In the genomic region with DNA sequence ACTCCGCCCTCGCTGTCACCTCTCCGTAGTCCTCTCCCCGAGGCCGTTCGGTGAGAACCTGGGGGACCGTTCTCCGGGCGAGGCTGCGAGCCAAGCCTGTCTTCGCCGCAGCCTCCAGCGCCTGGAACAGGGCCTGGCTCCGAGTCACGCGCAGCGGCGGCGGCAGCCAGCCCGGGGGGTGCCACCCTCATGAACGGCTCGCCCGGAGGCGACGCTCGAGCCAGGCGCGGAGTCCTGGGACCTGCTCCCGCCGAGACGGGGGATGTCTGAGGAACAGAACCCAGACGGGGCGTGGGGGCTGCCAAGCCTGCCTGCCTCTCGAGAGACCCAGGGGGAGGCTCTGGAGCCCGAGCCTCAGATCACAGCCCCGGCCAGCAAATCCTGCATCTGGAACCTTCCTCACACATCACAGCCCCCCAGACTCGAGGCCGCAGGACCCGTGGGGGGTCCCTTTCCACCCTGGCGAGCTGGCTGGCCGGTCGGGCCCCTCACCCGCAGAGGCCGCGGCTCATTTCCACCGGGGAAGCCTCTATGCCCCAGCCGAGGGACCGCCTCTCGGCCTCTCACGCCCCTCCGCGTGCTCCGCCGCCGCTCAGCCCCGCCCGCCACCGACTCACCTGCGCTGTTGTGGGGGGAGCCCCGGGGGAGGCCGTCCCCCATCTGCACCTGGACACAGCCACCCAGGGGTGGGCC, we compare ENCODE assay signal across 8 cellular contexts. TPM values are rescaled to one million over a fixed set of nuclear protein-coding genes. Genes with fewer than 3 reads are reported as not detected.
DNase-seq lines count a peak whose midpoint lies in the region; ATAC-seq and TF ChIP-seq lines count a peak whose summit lies in the region.

No MANE protein-coding gene starts in this region.

- H3K4me1 Mint-ChIP-seq in CD14-positive monocyte (peaks cover 32% of the 10 kb centered on the region), endodermal cell (peaks cover 5% of the 10 kb centered on the region)
- peaks cover 4 to 28% (median 25%) of the 10 kb centered on the region in 7 donors for H3K4me1 Mint-ChIP-seq in naive thymus-derived CD4-positive, alpha-beta T cell

- H3K9me3 Mint-ChIP-seq in CD14-positive monocyte: peaks cover 0 to 28% (median 11%) of the 10 kb centered on the region in 7 donors
- no peaks in the 10 kb centered on the region for H3K9me3 Mint-ChIP-seq in endodermal cell
- peaks cover 0 to 2% (median 0%) of the 10 kb centered on the region in 11 donors for H3K9me3 Mint-ChIP-seq in naive thymus-derived CD4-positive, alpha-beta T cell

- peak; percentile 33; the same call in 2 of the 3 replicates for ATAC-seq in SK-N-SH treated with all-trans-retinoic acid at 6 μM for 48 hours
- ATAC-seq in naive thymus-derived CD4-positive, alpha-beta T cell: peak; percentile 47
- ATAC-seq in HG03457 (IDR thresholded peaks at IDR 0.05; ENCODE audit: unreplicated experiment): no peak
- ATAC-seq in GM18909 (IDR thresholded peaks at IDR 0.05; ENCODE audit: poor library complexity, unreplicated experiment): no peak

- H3K27me3 ChIP-seq in endodermal cell (ENCODE audit: control insufficient read depth, insufficient read depth, low read length, poor library complexity, severe bottlenecking) (peaks cover 73% of the 10 kb centered on the region), uterus (peaks cover 12 to 42% of the 10 kb centered on the region in 2 donors)
- H3K27me3 ChIP-seq in naive thymus-derived CD4-positive, alpha-beta T cell (ENCODE audit: control insufficient read depth in 2 of 2, insufficient read depth in 2 of 2, low read length in 2 of 2): peaks cover 7 to 17% of the 10 kb centered on the region in 2 donors

- CTCF ChIA-PET in naive thymus-derived CD4-positive, alpha-beta T cell (lab: Charles Lee): no interaction called here

- POLR2A ChIA-PET in naive thymus-derived CD4-positive, alpha-beta T cell (lab: Charles Lee): no interaction called here

- intact Hi-C loops in CD14-positive monocyte (cut with micrococcal nuclease): no loop called here
- intact Hi-C loops in naive thymus-derived CD4-positive, alpha-beta T cell (cut with micrococcal nuclease): loop anchor here (2.0 kb wide), 2 partner anchors 14 to 30 kb away; no protein-coding TSS in a partner anchor
- intact Hi-C loops in uterus (cut with DNase I; ENCODE audit: low total_unique reads): no loop called here

- H3K9ac ChIP-seq in endodermal cell (ENCODE audit: extremely low read depth, low read length, poor library complexity, severe bottlenecking): no peak overlapping the region

- 9 to 13% methylated on average over 28 to 61 of the region's 61 CpGs for WGBS in endodermal cell (ENCODE audit: insufficient coverage in 1 of 2, insufficient read length in 1 of 2), 2 experiments

- no peaks in the 10 kb centered on the region for H3K36me3 ChIP-seq in endodermal cell (ENCODE audit: control insufficient read depth, insufficient read depth, low read length)
- peaks cover 0 to 2% (median 0%) of the 10 kb centered on the region in 3 experiments for H3K36me3 ChIP-seq in naive thymus-derived CD4-positive, alpha-beta T cell (ENCODE audit: control insufficient read depth in 2 of 3, insufficient read depth in 3 of 3, low read length in 3 of 3)
- no peaks in the 10 kb centered on the region for H3K36me3 ChIP-seq in uterus

- H3K27me3 Mint-ChIP-seq in CD14-positive monocyte (ENCODE audit: low read depth in 3 of 3) (peaks cover 49 to 66% (median 56%) of the 10 kb centered on the region in 3 donors), endodermal cell (ENCODE audit: insufficient read depth) (peaks cover 60% of the 10 kb centered on the region)
- H3K27me3 Mint-ChIP-seq in naive thymus-derived CD4-positive, alpha-beta T cell: peaks cover 25 to 49% (median 31%) of the 10 kb centered on the region in 5 donors

- H3K4me3 Mint-ChIP-seq in CD14-positive monocyte (peak overlapping the region; percentile 61 to 82), endodermal cell (no peak overlapping the region)
- H3K4me3 Mint-ChIP-seq in naive thymus-derived CD4-positive, alpha-beta T cell: peak overlapping the region in 7 of 10 donors; percentile 50 to 85 (median 73)

- no peak overlapping the region for H3K27ac Mint-ChIP-seq in CD14-positive monocyte
- no peak overlapping the region for H3K27ac Mint-ChIP-seq in endodermal cell
- no peak overlapping the region for H3K27ac Mint-ChIP-seq in naive thymus-derived CD4-positive, alpha-beta T cell

- TF ChIP-seq POLR2A in uterus (IDR thresholded peaks at IDR 0.05): no peak

- TF ChIP-seq CTCF in CD14-positive monocyte (IDR thresholded peaks at IDR 0.05) (no peak), endodermal cell (conservative IDR thresholded peaks at IDR 0.05) (no peak), uterus (IDR thresholded peaks at IDR 0.05) (no peak)

- H3K9me3 ChIP-seq in endodermal cell (ENCODE audit: control insufficient read depth, low read length) (no peaks in the 10 kb centered on the region), uterus (no peaks in the 10 kb centered on the region)
- no peaks in the 10 kb centered on the region for H3K9me3 ChIP-seq in naive thymus-derived CD4-positive, alpha-beta T cell (ENCODE audit: control insufficient read depth in 2 of 3, low read length in 3 of 3)

- H3K4me1 ChIP-seq in endodermal cell (ENCODE audit: control insufficient read depth, insufficient read depth, low read length) (peaks cover 5% of the 10 kb centered on the region), uterus (peaks cover 0 to 31% of the 10 kb centered on the region in 2 donors)
- H3K4me1 ChIP-seq in naive thymus-derived CD4-positive, alpha-beta T cell (ENCODE audit: control insufficient read depth in 2 of 2, insufficient read depth in 2 of 2, low read length in 2 of 2): peaks cover 19 to 20% of the 10 kb centered on the region in 2 donors

- no peak for DNase-seq in CD14-positive monocyte (ENCODE audit: low spot score)
- DNase-seq in endodermal cell: peak; percentile 64
- DNase-seq in naive thymus-derived CD4-positive, alpha-beta T cell: peak in 6 of 9 donors; percentile 31 to 44 (median 35)
- no peak for DNase-seq in uterus
- no peak for DNase-seq in HK-2 (ENCODE audit: unreplicated experiment)

- H3K36me3 Mint-ChIP-seq in CD14-positive monocyte (peaks cover 18 to 21% of the 10 kb centered on the region in 2 donors), endodermal cell (ENCODE audit: low read depth) (peaks cover 8% of the 10 kb centered on the region)
- peaks cover 0 to 7% (median 0%) of the 10 kb centered on the region in 5 donors for H3K36me3 Mint-ChIP-seq in naive thymus-derived CD4-positive, alpha-beta T cell

- H3K27ac ChIP-seq in endodermal cell (ENCODE audit: low read depth, low read length) (no peak overlapping the region), uterus (no peak overlapping the region)
- H3K27ac ChIP-seq in naive thymus-derived CD4-positive, alpha-beta T cell (ENCODE audit: low read depth, low read length): no peak overlapping the region

- H3K4me3 ChIP-seq in endodermal cell (ENCODE audit: low read length) (no peak overlapping the region), uterus (peak overlapping the region in 1 of 2 donors; percentile 21)
- peak overlapping the region; percentile 27 for H3K4me3 ChIP-seq in naive thymus-derived CD4-positive, alpha-beta T cell (ENCODE audit: low read length)

TF ChIP-seq in SK-N-SH treated with all-trans-retinoic acid at 6 μM for 48 hours, 23 proteins besides CTCF, POLR2A, EP300 and RAD21 (continues in another document):
- TF ChIP-seq, protein P1, sequence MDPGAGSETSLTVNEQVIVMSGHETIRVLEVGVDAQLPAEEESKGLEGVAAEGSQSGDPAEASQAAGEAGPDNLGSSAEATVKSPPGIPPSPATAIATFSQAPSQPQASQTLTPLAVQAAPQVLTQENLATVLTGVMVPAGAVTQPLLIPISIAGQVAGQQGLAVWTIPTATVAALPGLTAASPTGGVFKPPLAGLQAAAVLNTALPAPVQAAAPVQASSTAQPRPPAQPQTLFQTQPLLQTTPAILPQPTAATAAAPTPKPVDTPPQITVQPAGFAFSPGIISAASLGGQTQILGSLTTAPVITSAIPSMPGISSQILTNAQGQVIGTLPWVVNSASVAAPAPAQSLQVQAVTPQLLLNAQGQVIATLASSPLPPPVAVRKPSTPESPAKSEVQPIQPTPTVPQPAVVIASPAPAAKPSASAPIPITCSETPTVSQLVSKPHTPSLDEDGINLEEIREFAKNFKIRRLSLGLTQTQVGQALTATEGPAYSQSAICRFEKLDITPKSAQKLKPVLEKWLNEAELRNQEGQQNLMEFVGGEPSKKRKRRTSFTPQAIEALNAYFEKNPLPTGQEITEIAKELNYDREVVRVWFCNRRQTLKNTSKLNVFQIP (CRISPR knock-in tag; IDR thresholded peaks at IDR 0.05; ENCODE audit: borderline replicate concordance, low read depth): no peak
- no peak for TF ChIP-seq ZFP3 (CRISPR knock-in tag; IDR thresholded peaks at IDR 0.05)

RNA-seq across cellular contexts. Expression of gene SHISA8, which starts 4.1 kb away (rescaled TPM):
- polyA plus RNA-seq in CD14-positive monocyte: not detected
- total RNA-seq in endodermal cell (under 1 TPM in 1 of 2 donors, not detected in 1; 0.58 TPM), uterus (under 1 TPM in 1 of 4 donors, not detected in 3; 0.30 TPM)
- 0.57 TPM for polyA plus RNA-seq in endodermal cell (2013, experiment 1 of 2)
- 0.70 TPM for polyA plus RNA-seq in endodermal cell (2013, experiment 2 of 2)
- total RNA-seq in naive thymus-derived CD4-positive, alpha-beta T cell: under 1 TPM in 3 of 5 experiments, not detected in 2; 0.34 to 0.58 (median 0.54) TPM
- polyA plus RNA-seq in naive thymus-derived CD4-positive, alpha-beta T cell: not detected

RNA-seq across cellular contexts. Expression of gene TNFRSF13C, which starts 15.9 kb away (rescaled TPM):
- not detected for polyA plus RNA-seq in CD14-positive monocyte
- 1 to 10 TPM; 1.7 to 3.3 TPM for total RNA-seq in endodermal cell
- polyA plus RNA-seq in endodermal cell (2013, experiment 1 of 2): 3.1 TPM
- polyA plus RNA-seq in endodermal cell (2013, experiment 2 of 2): 2.4 TPM
- 10 to 100 TPM in 2 of 5 experiments, 1 to 10 TPM in 3; 1.2 to 17.2 (median 8.4) TPM for total RNA-seq in naive thymus-derived CD4-positive, alpha-beta T cell
- polyA plus RNA-seq in naive thymus-derived CD4-positive, alpha-beta T cell: under 1 TPM; 0.38 to 0.39 TPM
- 1 to 10 TPM in 1 of 4 donors, under 1 TPM in 1, not detected in 2; 0.30 to 1.3 TPM for total RNA-seq in uterus

RNA-seq across cellular contexts. Expression of gene CENPM, which starts 36.2 kb away (rescaled TPM):
- polyA plus RNA-seq in CD14-positive monocyte: under 1 TPM in 1 of 2 donors, not detected in 1; 0.20 TPM
- total RNA-seq in endodermal cell (10 to 100 TPM; 28.5 to 43.1 TPM), uterus (10 to 100 TPM in 1 of 4 donors, not detected in 3; 12.7 TPM)
- polyA plus RNA-seq in endodermal cell (2013, experiment 1 of 2): 32.1 TPM
- polyA plus RNA-seq in endodermal cell (2013, experiment 2 of 2): 32.0 TPM
- total RNA-seq in naive thymus-derived CD4-positive, alpha-beta T cell: 10 to 100 TPM in 3 of 5 experiments, 1 to 10 TPM in 2; 5.1 to 51.1 (median 10.8) TPM
- 1 to 10 TPM; 2.3 to 4.4 TPM for polyA plus RNA-seq in naive thymus-derived CD4-positive, alpha-beta T cell

RNA-seq across cellular contexts. Expression of gene SEPTIN3, which starts 58.5 kb away (rescaled TPM):
- under 1 TPM in 1 of 2 donors, not detected in 1; 0.06 TPM for polyA plus RNA-seq in CD14-positive monocyte
- total RNA-seq in endodermal cell (10 to 100 TPM; 10.9 to 13.9 TPM), uterus (1 to 10 TPM in 1 of 4 donors, not detected in 3; 1.4 TPM)
- polyA plus RNA-seq in endodermal cell (2013, experiment 1 of 2): 62.4 TPM
- polyA plus RNA-seq in endodermal cell (2013, experiment 2 of 2): 55.8 TPM
- 1 to 10 TPM in 1 of 5 experiments, under 1 TPM in 4; 0.08 to 4.2 (median 0.16) TPM for total RNA-seq in naive thymus-derived CD4-positive, alpha-beta T cell
- not detected for polyA plus RNA-seq in naive thymus-derived CD4-positive, alpha-beta T cell

Comparison
In these comparisons a context has a peak if more than half of its experiments do, and no peak if none do; other contexts are left out.
1. DNase-seq: peak in endodermal cell (single experiment) and naive thymus-derived CD4-positive, alpha-beta T cell (6 of 9); none in CD14-positive monocyte (single experiment), uterus (0 of 2) and HK-2 (single experiment).
2. ATAC-seq: peak in SK-N-SH treated with all-trans-retinoic acid at 6 μM for 48 hours (single experiment) and naive thymus-derived CD4-positive, alpha-beta T cell (single experiment); none in HG03457 (single experiment) and GM18909 (single experiment).
3. intact Hi-C loops: an anchor here in naive thymus-derived CD4-positive, alpha-beta T cell (2.0 kb wide); none called in CD14-positive monocyte and uterus.